18 cellular contexts compared by ENCODE assay signal in genomic region chr3:65182085-65182484, GRCh38.
"Had no signal": no experiment of that assay in that cellular context is flagged by ENCODE, and none has a peak within 500 bp of the region (broad histone marks: within the 10 kb centered on the region; RNA-seq: fewer than 3 reads in every experiment).

No MANE protein-coding gene starts in this region.

- H3K36me3 ChIP-seq: heart right ventricle, prostate gland, sigmoid colon, thoracic aorta had no signal

- H3K79me2 ChIP-seq: parathyroid adenoma had no signal

- H3K4me3 ChIP-seq: heart right ventricle, prostate gland, sigmoid colon, skin epidermis, thoracic aorta had no signal

- H3K27ac Mint-ChIP-seq: naive thymus-derived CD4-positive, alpha-beta T cell; nephron progenitor cell; stimulated activated naive B cell treated with anti-CD40 and anti-IgM and Interleukin-4, amounts not matched to agents 10 μg/mL and 1 μg/mL and 100 μg/mL, for 72 hours; stimulated activated naive CD8-positive, alpha-beta T cell treated with anti-CD3 and anti-CD28 coated beads, Interleukin-15, amount 100 ng/mL, for 72 hours had no signal

- H3K9me3 Mint-ChIP-seq: nephron progenitor cell had no signal

- H3K27me3 Mint-ChIP-seq: naive thymus-derived CD4-positive, alpha-beta T cell; stimulated activated naive B cell treated with anti-CD40 and anti-IgM and Interleukin-4, amounts not matched to agents 10 μg/mL and 1 μg/mL and 100 μg/mL, for 72 hours; stimulated activated naive CD8-positive, alpha-beta T cell treated with anti-CD3 and anti-CD28 coated beads, Interleukin-15, amount 100 ng/mL, for 72 hours had no signal

- H3K4me3 Mint-ChIP-seq: naive thymus-derived CD4-positive, alpha-beta T cell; nephron progenitor cell; stimulated activated naive B cell treated with anti-CD40 and anti-IgM and Interleukin-4, amounts not matched to agents 10 μg/mL and 1 μg/mL and 100 μg/mL, for 72 hours; stimulated activated naive CD8-positive, alpha-beta T cell treated with anti-CD3 and anti-CD28 coated beads, Interleukin-15, amount 100 ng/mL, for 72 hours had no signal

- H2AFZ ChIP-seq: parathyroid adenoma had no signal

- H3K9ac ChIP-seq: parathyroid adenoma had no signal

- H3K4me1 Mint-ChIP-seq: naive thymus-derived CD4-positive, alpha-beta T cell; nephron progenitor cell; stimulated activated naive B cell treated with anti-CD40 and anti-IgM and Interleukin-4, amounts not matched to agents 10 μg/mL and 1 μg/mL and 100 μg/mL, for 72 hours; stimulated activated naive CD8-positive, alpha-beta T cell treated with anti-CD3 and anti-CD28 coated beads, Interleukin-15, amount 100 ng/mL, for 72 hours had no signal

- H3K36me3 Mint-ChIP-seq: naive thymus-derived CD4-positive, alpha-beta T cell; stimulated activated naive B cell treated with anti-CD40 and anti-IgM and Interleukin-4, amounts not matched to agents 10 μg/mL and 1 μg/mL and 100 μg/mL, for 72 hours had no signal

- ATAC-seq: naive thymus-derived CD4-positive, alpha-beta T cell; stimulated activated naive B cell treated with anti-CD40 and anti-IgM and Interleukin-4, amounts not matched to agents 10 μg/mL and 1 μg/mL and 100 μg/mL, for 72 hours; stimulated activated naive CD8-positive, alpha-beta T cell treated with anti-CD3 and anti-CD28 coated beads, Interleukin-15, amount 100 ng/mL, for 72 hours had no signal

- H3K27ac ChIP-seq: prostate gland had no signal

- FAIRE-seq: colon had no signal

- DNase-seq: cerebellar nuclear complex; dermis blood vessel endothelial cell; foreskin melanocyte; islet precursor cell; naive thymus-derived CD4-positive, alpha-beta T cell; nephron progenitor cell; sigmoid colon; stimulated activated CD4-positive, alpha-beta T cell treated with anti-CD3 and anti-CD28 coated beads, Interleukin-2, amount 100 ng/mL, for 24 hours; stimulated activated CD4-positive, alpha-beta T cell treated with anti-CD3 and anti-CD28 coated beads, Interleukin-4, amount 100 ng/mL, for 4 hours; stimulated activated naive B cell treated with anti-CD40 and anti-IgM and Interleukin-4, amounts not matched to agents 10 μg/mL and 1 μg/mL and 100 μg/mL, for 72 hours; stimulated activated naive CD8-positive, alpha-beta T cell treated with anti-CD3 and anti-CD28 coated beads, Interleukin-15, amount 100 ng/mL, for 72 hours; trophoblast cell had no signal

- H3K9me3 ChIP-seq: prostate gland, sigmoid colon, thoracic aorta had no signal

- H3K4me1 ChIP-seq: parathyroid adenoma, prostate gland had no signal

- H3K27me3 ChIP-seq: heart right ventricle, sigmoid colon had no signal
